10 cellular contexts compared by ENCODE assay signal in genomic region chr22:50298937-50299656, GRCh38. TPM values are rescaled to one million over a fixed set of nuclear protein-coding genes. Genes with fewer than 3 reads are reported as not detected.
A peak's percentile ranks its signal among the peaks of the same experiment; 100 is the strongest.
DNase-seq lines count a peak whose midpoint lies in the region; ATAC-seq and TF ChIP-seq lines count a peak whose summit lies in the region.
"Had no signal": no experiment of that assay in that cellular context is flagged by ENCODE, and none has a peak within 500 bp of the region (broad histone marks: within the 10 kb centered on the region; RNA-seq: fewer than 3 reads in every experiment).

No MANE protein-coding gene starts in this region.

- H2AFZ ChIP-seq in smooth muscle cell (ENCODE audit: low read depth), result no peak overlapping the region

- H3K4me2 ChIP-seq in smooth muscle cell, result peak overlapping the region; percentile 91

- peaks cover 44 to 73% of the 10 kb centered on the region in 2 donors for H3K4me1 ChIP-seq in ascending aorta
- peaks cover 44% of the 10 kb centered on the region for H3K4me1 ChIP-seq in smooth muscle cell (ENCODE audit: low read depth)

- H3K4me3 ChIP-seq in ascending aorta, result peak overlapping the region; percentile 34 to 43
- peak overlapping the region; percentile 44; the same call in 1 of the 2 replicates for H3K4me3 ChIP-seq in iPS-18c (ENCODE audit: insufficient read depth, low read depth, low read length)
- peak overlapping the region; percentile 46 for H3K4me3 ChIP-seq in smooth muscle cell
- H3K4me3 ChIP-seq: SJCRH30 had no signal

- H3K9ac ChIP-seq in smooth muscle cell (ENCODE audit: low read depth), result peak overlapping the region; percentile 28

- peak; percentile 37 for DNase-seq in G401 (ENCODE audit: low spot score)
- no peak for DNase-seq in ascending aorta (ENCODE audit: low spot score in 2 of 2)
- DNase-seq in smooth muscle cell (lab: John Stamatoyannopoulos, UW; ENCODE audit: unreplicated experiment), result peak; percentile 30
- no peak for DNase-seq in activated gamma-delta T cell treated with Interleukin-2 at 50 U/mL for 16 hours
- DNase-seq in cerebellar nuclear complex (lab: John Stamatoyannopoulos, UW), result no peak
- DNase-seq in SK-N-DZ (ENCODE audit: low spot score), result no peak
- DNase-seq: MM.1S, SJCRH30 had no signal

- H3K27ac ChIP-seq in ascending aorta (peak overlapping the region; percentile 58 to 86), smooth muscle cell (ENCODE audit: low read depth) (peak overlapping the region; percentile 72)
- H3K27ac ChIP-seq: SJCRH30 had no signal

- no peak for ATAC-seq in HG02938 (IDR thresholded peaks at IDR 0.05; ENCODE audit: unreplicated experiment)

- H3K36me3 ChIP-seq in ascending aorta (no peaks in the 10 kb centered on the region), smooth muscle cell (ENCODE audit: low read depth) (no peaks in the 10 kb centered on the region)

- H3F3A ChIP-seq in smooth muscle cell (ENCODE audit: low read depth), result peaks cover 22% of the 10 kb centered on the region

- no peaks in the 10 kb centered on the region for H3K27me3 ChIP-seq in ascending aorta
- H3K27me3 ChIP-seq in smooth muscle cell (ENCODE audit: low read depth), result no peaks in the 10 kb centered on the region
- H3K27me3 ChIP-seq: SJCRH30 had no signal

- no peaks in the 10 kb centered on the region for H3K9me3 ChIP-seq in ascending aorta
- no peaks in the 10 kb centered on the region for H3K9me3 ChIP-seq in iPS-18c (ENCODE audit: control insufficient read depth, insufficient read depth, low read length)
- no peaks in the 10 kb centered on the region for H3K9me3 ChIP-seq in smooth muscle cell (replicated peaks; ENCODE audit: low read depth)
- H3K9me3 ChIP-seq: SJCRH30 had no signal

- TF ChIP-seq CTCF in ascending aorta (IDR thresholded peaks at IDR 0.05) (no peak), smooth muscle cell (IDR thresholded peaks at IDR 0.05; ENCODE audit: borderline replicate concordance, insufficient read depth, poor library complexity, severe bottlenecking) (no peak)

- H3K79me2 ChIP-seq in smooth muscle cell (ENCODE audit: low read depth), result peaks cover 100% of the 10 kb centered on the region

- peaks cover 100% of the 10 kb centered on the region for H4K20me1 ChIP-seq in smooth muscle cell (ENCODE audit: low read depth)

- in situ Hi-C loops in G401 (cut with HindIII; ENCODE audit: low sequenced_read_pairs), result no loop called here

- intact Hi-C loops in ascending aorta (cut with DNase I), result no loop called here

- 22% methylated on average over 23 of the region's 41 CpGs for WGBS in smooth muscle cell (ENCODE audit: low lambda C conversion rate)

RNA-seq across cellular contexts. Expression of gene PLXNB2, which starts 8.3 kb away (rescaled TPM):
- total RNA-seq in G401 (2014; rRNA removed; shearing (Covaris generic)), result 93.4 and 100 TPM in 2 replicates
- total RNA-seq in ascending aorta (287 TPM), smooth muscle cell (183 and 195 TPM in 2 replicates)
- polyA plus RNA-seq in smooth muscle cell, result 210 and 249 TPM in 2 replicates
- 60.4 and 75.0 TPM in 2 replicates for polyA plus RNA-seq in SK-N-DZ (2014; cell fraction: cytosol; rRNA removed)
- polyA plus RNA-seq in SK-N-DZ (2014; cell fraction: nucleus; rRNA removed), result 183 and 241 TPM in 2 replicates

RNA-seq across cellular contexts. Expression of gene DENND6B, which starts 27.7 kb away (rescaled TPM):
- total RNA-seq in G401 (2014; rRNA removed; shearing (Covaris generic)), result 0.37 and 1.0 TPM in 2 replicates
- total RNA-seq in ascending aorta, result 1.4 TPM
- 2.4 and 3.1 TPM in 2 replicates for total RNA-seq in smooth muscle cell
- 7.8 and 10.1 TPM in 2 replicates for polyA plus RNA-seq in smooth muscle cell
- 2.2 and 2.8 TPM in 2 replicates for polyA plus RNA-seq in SK-N-DZ (2014; cell fraction: cytosol; rRNA removed)
- 8.8 and 10.8 TPM in 2 replicates for polyA plus RNA-seq in SK-N-DZ (2014; cell fraction: nucleus; rRNA removed)

RNA-seq across cellular contexts. Expression of gene MAPK11, which starts 28.9 kb away (rescaled TPM):
- 21.3 and 21.5 TPM in 2 replicates for total RNA-seq in G401 (2014; rRNA removed; shearing (Covaris generic))
- total RNA-seq in ascending aorta (117 TPM), smooth muscle cell (2.8 and 4.2 TPM in 2 replicates)
- 0.65 and 1.4 TPM in 2 replicates for polyA plus RNA-seq in smooth muscle cell
- polyA plus RNA-seq in SK-N-DZ (2014; cell fraction: cytosol; rRNA removed), result 12.7 and 14.7 TPM in 2 replicates
- 144 and 172 TPM in 2 replicates for polyA plus RNA-seq in SK-N-DZ (2014; cell fraction: nucleus; rRNA removed)

RNA-seq across cellular contexts. Expression of gene MAPK12, which starts 37.6 kb away (rescaled TPM):
- 155 and 158 TPM in 2 replicates for total RNA-seq in G401 (2014; rRNA removed; shearing (Covaris generic))
- total RNA-seq in ascending aorta (29.4 TPM), smooth muscle cell (9.5 and 14.9 TPM in 2 replicates)
- polyA plus RNA-seq in smooth muscle cell, result 26.2 and 27.8 TPM in 2 replicates
- 84.1 and 85.6 TPM in 2 replicates for polyA plus RNA-seq in SK-N-DZ (2014; cell fraction: cytosol; rRNA removed)
- 421 and 514 TPM in 2 replicates for polyA plus RNA-seq in SK-N-DZ (2014; cell fraction: nucleus; rRNA removed)

RNA-seq across cellular contexts. Expression of gene PPP6R2, which starts 44.0 kb away (rescaled TPM):
- total RNA-seq in G401 (2014; rRNA removed; shearing (Covaris generic)), result 76.9 and 77.8 TPM in 2 replicates
- 55.5 TPM for total RNA-seq in ascending aorta
- total RNA-seq in smooth muscle cell, result 24.6 and 30.7 TPM in 2 replicates
- 31.6 and 36.3 TPM in 2 replicates for polyA plus RNA-seq in smooth muscle cell
- 39.2 and 43.5 TPM in 2 replicates for polyA plus RNA-seq in SK-N-DZ (2014; cell fraction: cytosol; rRNA removed)
- polyA plus RNA-seq in SK-N-DZ (2014; cell fraction: nucleus; rRNA removed), result 162 and 174 TPM in 2 replicates

Comparison
In these comparisons a context has a peak if more than half of its experiments do, and no peak if none do; other contexts are left out.
1. DNase-seq: peak in G401 (single experiment) and smooth muscle cell (single experiment); none in ascending aorta (0 of 2), activated gamma-delta T cell treated with Interleukin-2 at 50 U/mL for 16 hours (single experiment), cerebellar nuclear complex (0 of 2) and SK-N-DZ (single experiment).
2. Peak in every context shown above with its lines, with median percentiles within 50 percentile points of each other: H3K4me3 ChIP-seq.